8 cellular contexts compared by ENCODE assay signal in genomic region chr19:48501446-48501960, GRCh38. TPM values are rescaled to one million over a fixed set of nuclear protein-coding genes. Genes with fewer than 3 reads are reported as not detected.
DNase-seq lines count a peak whose midpoint lies in the region; ATAC-seq, FAIRE-seq and TF ChIP-seq lines count a peak whose summit lies in the region.

No MANE protein-coding gene starts in this region.

- H3K9me2 ChIP-seq in Karpas-422 (replicated peaks; ENCODE audit: insufficient read depth, low read length) = no peaks in the 10 kb centered on the region

- H4K8ac ChIP-seq in mesenchymal stem cell (ENCODE audit: low read length) = peak overlapping the region; percentile 74

- no peaks in the 10 kb centered on the region for H4K20me1 ChIP-seq in Karpas-422 (ENCODE audit: insufficient read depth, low read depth, low read length)
- H4K20me1 ChIP-seq in K562 (replicated peaks; ENCODE audit: control insufficient read depth, insufficient read depth, low read length) = no peaks in the 10 kb centered on the region

- H3K9ac ChIP-seq in Karpas-422 (ENCODE audit: low read length) (no peak overlapping the region), K562 (ENCODE audit: insufficient read depth in 1 of 2, low read depth in 2 of 2, low read length in 2 of 2) (peak overlapping the region; percentile 53 to 94), mesenchymal stem cell (ENCODE audit: low read length) (no peak overlapping the region)

- H3K27ac Mint-ChIP-seq in CD8-positive, alpha-beta memory T cell = peak overlapping the region in 3 of 8 donors; percentile 58 to 87 (median 64)
- H3K27ac Mint-ChIP-seq in chondrocyte (ENCODE audit: unreplicated experiment) = no peak overlapping the region

- H3K27me3 ChIP-seq in CD8-positive, alpha-beta memory T cell (ENCODE audit: insufficient read depth, low read length, poor library complexity, severe bottlenecking) = no peaks in the 10 kb centered on the region
- H3K27me3 ChIP-seq in Karpas-422 (ENCODE audit: low read length) (no peaks in the 10 kb centered on the region), K562 (ENCODE audit: control insufficient read depth in 2 of 2, insufficient read depth in 2 of 2, low read length in 2 of 2) (no peaks in the 10 kb centered on the region), mesenchymal stem cell (ENCODE audit: control insufficient read depth in 1 of 2, insufficient read depth in 1 of 2, low read length in 2 of 2) (peaks cover 21 to 42% of the 10 kb centered on the region in 2 experiments)

- H3K18ac ChIP-seq in mesenchymal stem cell (ENCODE audit: low read depth in 1 of 2, low read length in 2 of 2) = peak overlapping the region; percentile 44 to 82

- no peak; the same call in 1 of the 2 replicates for TF ChIP-seq EP300 in K562 (IDR thresholded peaks at IDR 0.05; ENCODE audit: low read length)

- H3K9me3 Mint-ChIP-seq in CD8-positive, alpha-beta memory T cell = no peaks in the 10 kb centered on the region
- H3K9me3 Mint-ChIP-seq in chondrocyte (ENCODE audit: low read depth) = no peaks in the 10 kb centered on the region

- TF ChIP-seq RAD21 in K562 (CRISPR knock-in tag; conservative IDR thresholded peaks at IDR 0.05 in 1 of 2, IDR thresholded peaks at IDR 0.05 in 1 of 2) = no peak

- H3K36me3 Mint-ChIP-seq in CD8-positive, alpha-beta memory T cell = peaks cover 0 to 7% (median 0%) of the 10 kb centered on the region in 3 donors
- no peaks in the 10 kb centered on the region for H3K36me3 Mint-ChIP-seq in chondrocyte (ENCODE audit: low read depth)

- peak overlapping the region in 1 of 2 experiments; percentile 21 for H2BK12ac ChIP-seq in mesenchymal stem cell (ENCODE audit: low read length in 2 of 2)

- TF ChIP-seq CTCF in K562 (IDR thresholded peaks at IDR 0.05 in 2 of 3, conservative IDR thresholded peaks at IDR 0.05 in 1 of 3; ENCODE audit: insufficient read depth in 2 of 3, low read depth in 1 of 3, low read length in 3 of 3) (0 out of 6 replicates have a peak, but pooled peaks of 1 of the 3 experiments have one; percentile 10), chondrocyte (IDR thresholded peaks at IDR 0.05) (no peak)

- H3K14ac ChIP-seq in mesenchymal stem cell (ENCODE audit: low read length in 2 of 2) = peak overlapping the region in 1 of 2 experiments; percentile 19

- H2BK120ac ChIP-seq in mesenchymal stem cell (ENCODE audit: low read depth, low read length) = no peak overlapping the region

- peaks cover 5 to 20% (median 11%) of the 10 kb centered on the region in 3 donors for H3K4me1 Mint-ChIP-seq in CD8-positive, alpha-beta memory T cell
- H3K4me1 Mint-ChIP-seq in chondrocyte (ENCODE audit: low read depth) = peaks cover 7% of the 10 kb centered on the region

- H2BK15ac ChIP-seq in mesenchymal stem cell (ENCODE audit: low read depth, poor library complexity, severe bottlenecking) = peak overlapping the region; percentile 26

- peak; percentile 91 for ATAC-seq in K562
- ATAC-seq in GM18907 (IDR thresholded peaks at IDR 0.05; ENCODE audit: unreplicated experiment) = no peak

- H3K4me1 ChIP-seq in CD8-positive, alpha-beta memory T cell (ENCODE audit: insufficient read depth, low read length) = peaks cover 7% of the 10 kb centered on the region
- H3K4me1 ChIP-seq in Karpas-422 (ENCODE audit: low read length) (peaks cover 10% of the 10 kb centered on the region), K562 (replicated peaks in 1 of 2; ENCODE audit: control insufficient read depth in 2 of 2, insufficient read depth in 2 of 2, low read length in 2 of 2) (peaks cover 10 to 50% of the 10 kb centered on the region in 2 experiments; a peak in 4 of 5 replicates), mesenchymal stem cell (ENCODE audit: control insufficient read depth, insufficient read depth, low read depth, low read length) (peaks cover 14% of the 10 kb centered on the region)

- peaks cover 8 to 11% of the 10 kb centered on the region in 2 donors for H3K27me3 Mint-ChIP-seq in CD8-positive, alpha-beta memory T cell
- peaks cover 15% of the 10 kb centered on the region for H3K27me3 Mint-ChIP-seq in chondrocyte (ENCODE audit: low read depth)

- TF ChIP-seq POLR2A in K562 (conservative IDR thresholded peaks at IDR 0.05) = peak; percentile 80

- H3K23ac ChIP-seq in mesenchymal stem cell (ENCODE audit: low read length in 2 of 2) = peak overlapping the region in 1 of 2 experiments; percentile 89

- no peak overlapping the region for H2AK5ac ChIP-seq in mesenchymal stem cell (ENCODE audit: low read length, severe bottlenecking)

- no peak overlapping the region for H2BK5ac ChIP-seq in mesenchymal stem cell (ENCODE audit: low read depth, low read length, poor library complexity, severe bottlenecking)

- peak overlapping the region in 6 of 7 donors; percentile 53 to 75 (median 70) for H3K4me3 Mint-ChIP-seq in CD8-positive, alpha-beta memory T cell
- no peak overlapping the region for H3K4me3 Mint-ChIP-seq in chondrocyte (ENCODE audit: unreplicated experiment)

- in situ Hi-C loops in K562 (cut with MboI) = no loop called here

- POLR2A ChIA-PET in CD8-positive, alpha-beta memory T cell (lab: Charles Lee) = interaction anchor here (0.6 kb wide), 1 partner anchor 137 kb away, joined by 3 read pairs; no protein-coding TSS in a partner anchor
- POLR2A ChIA-PET in K562 (lab: Yijun Ruan, JAX) = interaction anchor here (0.5 to 1.5 kb wide), 6 partner anchors 22 to 122 kb away, joined by 3 to 10 read pairs (median 4); no protein-coding TSS in a partner anchor

- CTCF ChIA-PET in CD8-positive, alpha-beta memory T cell (lab: Charles Lee) = interaction anchor here (1.8 kb wide), 1 partner anchor 12 kb away, joined by 6 read pairs; no protein-coding TSS in a partner anchor
- CTCF ChIA-PET in K562 (lab: Yijun Ruan, JAX; ENCODE audit: low intra/inter-chr PET ratio) = no interaction called here

- no peaks in the 10 kb centered on the region for H3K9me3 ChIP-seq in CD8-positive, alpha-beta memory T cell (ENCODE audit: low read length)
- H3K9me3 ChIP-seq in Karpas-422 (ENCODE audit: low read length) (no peaks in the 10 kb centered on the region), K562 (replicated peaks; ENCODE audit: control insufficient read depth, insufficient read depth, low read depth, low read length) (no peaks in the 10 kb centered on the region), mesenchymal stem cell (ENCODE audit: control insufficient read depth, low read length) (no peaks in the 10 kb centered on the region)

- no peaks in the 10 kb centered on the region for H3K79me1 ChIP-seq in mesenchymal stem cell (replicated peaks; ENCODE audit: low read length, poor library complexity, severe bottlenecking)

- peak overlapping the region in 1 of 2 experiments; percentile 35 for H3K4ac ChIP-seq in mesenchymal stem cell (ENCODE audit: low read depth in 1 of 2, low read length in 2 of 2)

- FAIRE-seq in K562 (lab: Jason Lieb, UNC) = peak; percentile 99

- BruUV-seq in K562 (replicated peaks; lab: Mats Ljungman, UMichigan) = no TSS peak

- peak overlapping the region; percentile 34 for H3K4me3 ChIP-seq in CD8-positive, alpha-beta memory T cell (ENCODE audit: low read length)
- H3K4me3 ChIP-seq in Karpas-422 (ENCODE audit: low read length) = peak overlapping the region; percentile 0; the same call in 1 of the 2 replicates
- H3K4me3 ChIP-seq in K562 = peak overlapping the region; percentile 51
- no peak overlapping the region for H3K4me3 ChIP-seq in mesenchymal stem cell (ENCODE audit: insufficient read depth in 1 of 2, low read depth in 1 of 2, low read length in 2 of 2)

- H2AFZ ChIP-seq in Karpas-422 (ENCODE audit: low read length) (no peak overlapping the region), K562 (ENCODE audit: low read depth, low read length) (peak overlapping the region; percentile 95), mesenchymal stem cell (ENCODE audit: low read depth, low read length) (no peak overlapping the region)

- DNase-seq in CD8-positive, alpha-beta memory T cell = peak in 3 of 5 donors; percentile 37 to 67 (median 43)
- DNase-seq in Karpas-422 (no peak), SHP77 (lab: John Stamatoyannopoulos, UW) (peak; percentile 71 to 73), K562 (ENCODE audit: extremely low read depth in 1 of 4, low spot score in 3 of 4) (peak; percentile 90 to 94 (median 93)), mesenchymal stem cell (no peak), NK-92 (lab: John Stamatoyannopoulos, UW; ENCODE audit: unreplicated experiment) (no peak), chondrocyte (ENCODE audit: low spot score) (no peak)

- peaks cover 3% of the 10 kb centered on the region for H3K9me1 ChIP-seq in K562 (ENCODE audit: control insufficient read depth, insufficient read depth, low read length)

- no peaks in the 10 kb centered on the region for H3K79me2 ChIP-seq in Karpas-422 (ENCODE audit: low read length)
- H3K79me2 ChIP-seq in K562 (ENCODE audit: control insufficient read depth, insufficient read depth, low read length) = peaks cover 7% of the 10 kb centered on the region; the same call in 2 of the 3 replicates

- intact Hi-C loops in K562 (cut with micrococcal nuclease) = loop anchor here (5.0 kb wide), 1 partner anchor 169 kb away; no protein-coding TSS in a partner anchor

- 0% methylated on average over 5 of the region's 17 CpGs for WGBS in K562 (ENCODE audit: insufficient coverage, low coverage, missing lambda C conversion rate)
- 8% methylated on average over 17 of the region's 17 CpGs for WGBS in mesenchymal stem cell

- H3K36me3 ChIP-seq in CD8-positive, alpha-beta memory T cell (ENCODE audit: insufficient read depth, low read length) = no peaks in the 10 kb centered on the region
- H3K36me3 ChIP-seq in Karpas-422 (ENCODE audit: insufficient read depth, low read length) (no peaks in the 10 kb centered on the region), K562 (ENCODE audit: control insufficient read depth, insufficient read depth, low read length) (peaks cover 3% of the 10 kb centered on the region; the same call in 1 of the 3 replicates), mesenchymal stem cell (ENCODE audit: control insufficient read depth in 1 of 2, insufficient read depth in 2 of 2, low read depth in 1 of 2, low read length in 2 of 2) (no peaks in the 10 kb centered on the region)

- H3K4me2 ChIP-seq in Karpas-422 (ENCODE audit: low read depth, low read length, poor library complexity, severe bottlenecking) (peak overlapping the region; percentile 6), K562 (ENCODE audit: insufficient read depth, low read length) (peak overlapping the region; percentile 85), mesenchymal stem cell (ENCODE audit: low read length, poor library complexity, severe bottlenecking) (no peak overlapping the region)

- peak overlapping the region; percentile 70 for H4K91ac ChIP-seq in mesenchymal stem cell (ENCODE audit: low read length)

- peak overlapping the region; percentile 51 for H3K27ac ChIP-seq in CD8-positive, alpha-beta memory T cell (ENCODE audit: low read depth, low read length)
- no peak overlapping the region for H3K27ac ChIP-seq in Karpas-422 (ENCODE audit: low read length)
- peak overlapping the region; percentile 73 for H3K27ac ChIP-seq in K562 (ENCODE audit: extremely low read depth, low read depth, low read length)
- no peak overlapping the region for H3K27ac ChIP-seq in mesenchymal stem cell (ENCODE audit: low read length, poor library complexity, severe bottlenecking)

RNA-seq across cellular contexts. Expression of gene LMTK3, which starts 10.1 kb away (rescaled TPM):
- 1 to 10 TPM; 4.6 to 4.7 TPM for total RNA-seq in CD8-positive, alpha-beta memory T cell
- not detected for polyA plus RNA-seq in CD8-positive, alpha-beta memory T cell
- 0.54 TPM in 1 of 2 replicates, not detected in the other for total RNA-seq in Karpas-422 (2014; rRNA removed; shearing (Covaris generic); ENCODE audit: low replicate concordance)
- 1.5 and 3.5 TPM in 2 replicates for total RNA-seq in K562 (2011; cell fraction: chromatin; rRNA removed; ENCODE audit: low replicate concordance)
- 3.8 and 4.1 TPM in 2 replicates for total RNA-seq in K562 (2011; cell fraction: nucleolus; rRNA removed)
- total RNA-seq in K562 (2011; cell fraction: nucleoplasm; rRNA removed) = 1.5 and 2.4 TPM in 2 replicates
- total RNA-seq in K562 (2014; rRNA removed) (4.9 and 5.1 TPM in 2 replicates), K562 (2014; rRNA removed; fragmentation: Illumina TruSeq; extraction: Trizol) (0.45 and 0.76 TPM in 2 replicates), K562 (2015; rRNA removed; fragmentation: Illumina TruSeq; extraction: Trizol) (2.0 and 2.5 TPM in 2 replicates), K562 (2021) (10.2 and 12.3 TPM in 2 replicates), chondrocyte (0.48 to 0.67 TPM (median 0.54 TPM) in 3 replicates)
- polyA plus RNA-seq in K562 (2011; rRNA removed) (0.35 and 0.66 TPM in 2 replicates), K562 (2014; fragmentation: Illumina TruSeq; extraction: Trizol) (1.1 and 2.1 TPM in 2 replicates), K562 (2014; fragmentation: Nextera tagmentation; extraction: Ambion mirVana) (not detected), K562 (2014; rRNA removed) (2.8 and 3.3 TPM in 2 replicates)
- 0.53 and 1.7 TPM in 2 replicates for polyA plus RNA-seq in K562 (2011; cell fraction: cytosol; rRNA removed)
- polyA plus RNA-seq in K562 (2011; cell fraction: nucleus; rRNA removed) = 1.5 and 2.7 TPM in 2 replicates
- polyA plus RNA-seq in K562 (2012) = 3.7 and 4.7 TPM in 2 replicates
- 0.14 and 0.15 TPM in 2 replicates for polyA minus RNA-seq in K562 (2011; rRNA and poly(A)+ RNA removed)
- 2.3 and 3.2 TPM in 2 replicates for polyA minus RNA-seq in K562 (2011; cell fraction: cytosol; rRNA and poly(A)+ RNA removed)
- polyA minus RNA-seq in K562 (2011; cell fraction: nucleus; rRNA and poly(A)+ RNA removed) = 1.1 and 1.2 TPM in 2 replicates
- 0.66 TPM for polyA plus RNA-seq in mesenchymal stem cell (2013, experiment 1 of 2)
- 0.55 TPM for polyA plus RNA-seq in mesenchymal stem cell (2013, experiment 2 of 2)

RNA-seq across cellular contexts. Expression of gene CYTH2, which starts 32.3 kb away (rescaled TPM):
- 10 to 100 TPM; 30.7 to 33.3 TPM for total RNA-seq in CD8-positive, alpha-beta memory T cell
- polyA plus RNA-seq in CD8-positive, alpha-beta memory T cell = 34.8 TPM
- total RNA-seq in Karpas-422 (2014; rRNA removed; shearing (Covaris generic); ENCODE audit: low replicate concordance) = 32.5 and 60.4 TPM in 2 replicates
- total RNA-seq in K562 (2011; cell fraction: chromatin; rRNA removed; ENCODE audit: low replicate concordance) = 79.5 and 196 TPM in 2 replicates
- total RNA-seq in K562 (2011; cell fraction: nucleolus; rRNA removed) = 87.7 and 88.8 TPM in 2 replicates
- 87.0 and 108 TPM in 2 replicates for total RNA-seq in K562 (2011; cell fraction: nucleoplasm; rRNA removed)
- total RNA-seq in K562 (2014; rRNA removed) (31.8 and 34.9 TPM in 2 replicates), K562 (2014; rRNA removed; fragmentation: Illumina TruSeq; extraction: Trizol) (14.7 and 15.9 TPM in 2 replicates), K562 (2015; rRNA removed; fragmentation: Illumina TruSeq; extraction: Trizol) (19.3 and 20.3 TPM in 2 replicates), K562 (2021) (37.8 and 43.8 TPM in 2 replicates), chondrocyte (68.7 to 76.7 TPM (median 69.9 TPM) in 3 replicates)
- polyA plus RNA-seq in K562 (2011; rRNA removed) (23.8 and 34.3 TPM in 2 replicates), K562 (2014; fragmentation: Illumina TruSeq; extraction: Trizol) (31.5 and 33.7 TPM in 2 replicates), K562 (2014; fragmentation: Nextera tagmentation; extraction: Ambion mirVana) (1 to 10 TPM; 1.8 to 4.0 TPM), K562 (2014; rRNA removed) (38.1 and 45.2 TPM in 2 replicates)
- 28.3 and 30.8 TPM in 2 replicates for polyA plus RNA-seq in K562 (2011; cell fraction: cytosol; rRNA removed)
- 96.2 and 120 TPM in 2 replicates for polyA plus RNA-seq in K562 (2011; cell fraction: nucleus; rRNA removed)
- polyA plus RNA-seq in K562 (2012) = 34.7 and 66.7 TPM in 2 replicates
- 22.5 and 23.2 TPM in 2 replicates for polyA minus RNA-seq in K562 (2011; rRNA and poly(A)+ RNA removed)
- 13.0 and 20.7 TPM in 2 replicates for polyA minus RNA-seq in K562 (2011; cell fraction: cytosol; rRNA and poly(A)+ RNA removed)
- 33.0 and 46.9 TPM in 2 replicates for polyA minus RNA-seq in K562 (2011; cell fraction: nucleus; rRNA and poly(A)+ RNA removed)
- 47.7 TPM for polyA plus RNA-seq in mesenchymal stem cell (2013, experiment 1 of 2)
- polyA plus RNA-seq in mesenchymal stem cell (2013, experiment 2 of 2) = 45.1 TPM

RNA-seq across cellular contexts. Expression of gene KCNJ14, which starts 46.1 kb away (rescaled TPM):
- 1 to 10 TPM; 1.8 to 2.0 TPM for total RNA-seq in CD8-positive, alpha-beta memory T cell
- polyA plus RNA-seq in CD8-positive, alpha-beta memory T cell = 0.12 TPM
- 0.69 and 1.1 TPM in 2 replicates for total RNA-seq in Karpas-422 (2014; rRNA removed; shearing (Covaris generic); ENCODE audit: low replicate concordance)
- total RNA-seq in K562 (2011; cell fraction: chromatin; rRNA removed; ENCODE audit: low replicate concordance) = 5.6 and 11.8 TPM in 2 replicates
- total RNA-seq in K562 (2011; cell fraction: nucleolus; rRNA removed) = 6.8 and 8.0 TPM in 2 replicates
- 6.1 and 6.6 TPM in 2 replicates for total RNA-seq in K562 (2011; cell fraction: nucleoplasm; rRNA removed)
- total RNA-seq in K562 (2014; rRNA removed) = 0.18 and 0.41 TPM in 2 replicates
- total RNA-seq in K562 (2014; rRNA removed; fragmentation: Illumina TruSeq; extraction: Trizol) = 0.45 and 0.47 TPM in 2 replicates
- 0.76 and 0.94 TPM in 2 replicates for total RNA-seq in K562 (2015; rRNA removed; fragmentation: Illumina TruSeq; extraction: Trizol)
- total RNA-seq in K562 (2021) = 1.4 and 1.6 TPM in 2 replicates
- polyA plus RNA-seq in K562 (2011; rRNA removed) = 0.54 and 0.74 TPM in 2 replicates
- polyA plus RNA-seq in K562 (2011; cell fraction: cytosol; rRNA removed) = 0.37 and 0.38 TPM in 2 replicates
- polyA plus RNA-seq in K562 (2011; cell fraction: nucleus; rRNA removed) = 2.4 and 2.6 TPM in 2 replicates
- polyA plus RNA-seq in K562 (2012) = 0.52 and 0.83 TPM in 2 replicates
- 0.46 and 0.49 TPM in 2 replicates for polyA plus RNA-seq in K562 (2014; fragmentation: Illumina TruSeq; extraction: Trizol)
- polyA plus RNA-seq in K562 (2014; fragmentation: Nextera tagmentation; extraction: Ambion mirVana) = under 1 TPM; 0.15 to 0.38 TPM
- 0.59 and 1.2 TPM in 2 replicates for polyA plus RNA-seq in K562 (2014; rRNA removed)
- 0.91 and 1.2 TPM in 2 replicates for polyA minus RNA-seq in K562 (2011; rRNA and poly(A)+ RNA removed)
- 1.0 and 1.3 TPM in 2 replicates for polyA minus RNA-seq in K562 (2011; cell fraction: cytosol; rRNA and poly(A)+ RNA removed)
- 0.89 and 1.3 TPM in 2 replicates for polyA minus RNA-seq in K562 (2011; cell fraction: nucleus; rRNA and poly(A)+ RNA removed)
- 0.25 TPM for polyA plus RNA-seq in mesenchymal stem cell (2013, experiment 1 of 2)
- 0.21 TPM for polyA plus RNA-seq in mesenchymal stem cell (2013, experiment 2 of 2)
- 0.90 to 1.1 TPM (median 0.95 TPM) in 3 replicates for total RNA-seq in chondrocyte

RNA-seq across cellular contexts. Expression of gene SULT2B1, which starts 50.5 kb away (rescaled TPM):
- not detected for total RNA-seq in CD8-positive, alpha-beta memory T cell
- polyA plus RNA-seq in CD8-positive, alpha-beta memory T cell = not detected
- total RNA-seq in Karpas-422 (2014; rRNA removed; shearing (Covaris generic); ENCODE audit: low replicate concordance) = not detected in 2 replicates
- not detected in 2 replicates for total RNA-seq in K562 (2011; cell fraction: chromatin; rRNA removed; ENCODE audit: low replicate concordance)
- total RNA-seq in K562 (2011; cell fraction: nucleolus; rRNA removed) = not detected in 2 replicates
- total RNA-seq in K562 (2011; cell fraction: nucleoplasm; rRNA removed) = 0.37 TPM in 1 of 2 replicates, not detected in the other
- total RNA-seq in K562 (2014; rRNA removed) = 0.37 and 0.54 TPM in 2 replicates
- total RNA-seq in K562 (2014; rRNA removed; fragmentation: Illumina TruSeq; extraction: Trizol) = 0.22 TPM in 1 of 2 replicates, not detected in the other
- 0.26 TPM in 1 of 2 replicates, not detected in the other for total RNA-seq in K562 (2015; rRNA removed; fragmentation: Illumina TruSeq; extraction: Trizol)
- total RNA-seq in K562 (2021) = 0.42 and 0.62 TPM in 2 replicates
- polyA plus RNA-seq in K562 (2011; rRNA removed) = 0.38 and 0.46 TPM in 2 replicates
- polyA plus RNA-seq in K562 (2011; cell fraction: cytosol; rRNA removed) = 0.37 and 1.5 TPM in 2 replicates
- 0.10 and 0.14 TPM in 2 replicates for polyA plus RNA-seq in K562 (2011; cell fraction: nucleus; rRNA removed)
- 0.53 and 1.2 TPM in 2 replicates for polyA plus RNA-seq in K562 (2012)
- 0.09 and 0.28 TPM in 2 replicates for polyA plus RNA-seq in K562 (2014; fragmentation: Illumina TruSeq; extraction: Trizol)
- polyA plus RNA-seq in K562 (2014; fragmentation: Nextera tagmentation; extraction: Ambion mirVana) = under 1 TPM in 1 of 2 experiments, not detected in 1; 0.14 TPM
- 0.11 and 0.32 TPM in 2 replicates for polyA plus RNA-seq in K562 (2014; rRNA removed)
- polyA minus RNA-seq in K562 (2011; rRNA and poly(A)+ RNA removed) = 0.30 TPM in 1 of 2 replicates, not detected in the other
- polyA minus RNA-seq in K562 (2011; cell fraction: cytosol; rRNA and poly(A)+ RNA removed) = not detected in 2 replicates
- polyA minus RNA-seq in K562 (2011; cell fraction: nucleus; rRNA and poly(A)+ RNA removed) = not detected in 2 replicates
- polyA plus RNA-seq in mesenchymal stem cell (2013, experiment 1 of 2) = 0.83 TPM
- polyA plus RNA-seq in mesenchymal stem cell (2013, experiment 2 of 2) = 0.70 TPM
- total RNA-seq in chondrocyte = 0.22 TPM in 1 of 3 replicates, not detected in the others

RNA-seq across cellular contexts. Expression of gene GRWD1, which starts 55.7 kb away (rescaled TPM):
- total RNA-seq in CD8-positive, alpha-beta memory T cell = 100 to 1,000 TPM; 105 to 107 TPM
- polyA plus RNA-seq in CD8-positive, alpha-beta memory T cell = 45.6 TPM
- total RNA-seq in Karpas-422 (2014; rRNA removed; shearing (Covaris generic); ENCODE audit: low replicate concordance) = 15.9 and 22.2 TPM in 2 replicates
- total RNA-seq in K562 (2011; cell fraction: chromatin; rRNA removed; ENCODE audit: low replicate concordance) = 26.3 and 57.2 TPM in 2 replicates
- 42.0 and 43.3 TPM in 2 replicates for total RNA-seq in K562 (2011; cell fraction: nucleolus; rRNA removed)
- 29.6 and 33.7 TPM in 2 replicates for total RNA-seq in K562 (2011; cell fraction: nucleoplasm; rRNA removed)
- 44.0 and 48.7 TPM in 2 replicates for total RNA-seq in K562 (2014; rRNA removed)
- total RNA-seq in K562 (2014; rRNA removed; fragmentation: Illumina TruSeq; extraction: Trizol) = 20.4 and 21.2 TPM in 2 replicates
- 47.2 and 50.6 TPM in 2 replicates for total RNA-seq in K562 (2015; rRNA removed; fragmentation: Illumina TruSeq; extraction: Trizol)
- total RNA-seq in K562 (2021) = 87.2 and 88.2 TPM in 2 replicates
- polyA plus RNA-seq in K562 (2011; rRNA removed) = 22.2 and 22.4 TPM in 2 replicates
- polyA plus RNA-seq in K562 (2011; cell fraction: cytosol; rRNA removed) = 20.0 and 52.3 TPM in 2 replicates
- polyA plus RNA-seq in K562 (2011; cell fraction: nucleus; rRNA removed) = 13.5 and 20.7 TPM in 2 replicates
- 26.6 and 47.2 TPM in 2 replicates for polyA plus RNA-seq in K562 (2012)
- polyA plus RNA-seq in K562 (2014; fragmentation: Illumina TruSeq; extraction: Trizol) = 24.5 and 44.3 TPM in 2 replicates
- 1 to 10 TPM; 1.5 to 2.6 TPM for polyA plus RNA-seq in K562 (2014; fragmentation: Nextera tagmentation; extraction: Ambion mirVana)
- 51.4 and 55.4 TPM in 2 replicates for polyA plus RNA-seq in K562 (2014; rRNA removed)
- 11.4 and 14.9 TPM in 2 replicates for polyA minus RNA-seq in K562 (2011; rRNA and poly(A)+ RNA removed)
- polyA minus RNA-seq in K562 (2011; cell fraction: cytosol; rRNA and poly(A)+ RNA removed) = 25.1 and 33.2 TPM in 2 replicates
- polyA minus RNA-seq in K562 (2011; cell fraction: nucleus; rRNA and poly(A)+ RNA removed) = 12.3 and 17.1 TPM in 2 replicates
- polyA plus RNA-seq in mesenchymal stem cell (2013, experiment 1 of 2) = 10.0 TPM
- 9.0 TPM for polyA plus RNA-seq in mesenchymal stem cell (2013, experiment 2 of 2)
- total RNA-seq in chondrocyte = 20.7 to 31.8 TPM (median 23.6 TPM) in 3 replicates

Comparison
In these comparisons a context has a peak if more than half of its experiments do, and no peak if none do; other contexts are left out.
1. DNase-seq: peak in CD8-positive, alpha-beta memory T cell (3 of 5), SHP77 (2 of 2) and K562 (4 of 4); none in Karpas-422 (single experiment), mesenchymal stem cell (single experiment), NK-92 (single experiment) and chondrocyte (single experiment).
2. H3K27ac ChIP-seq: peak in CD8-positive, alpha-beta memory T cell (single experiment) and K562 (single experiment); none in Karpas-422 (single experiment) and mesenchymal stem cell (single experiment).
3. H3K4me3 ChIP-seq: peak in CD8-positive, alpha-beta memory T cell (single experiment), Karpas-422 (single experiment) and K562 (single experiment); none in mesenchymal stem cell (0 of 2).
4. H3K9ac ChIP-seq: peak in K562 (2 of 2); none in Karpas-422 (single experiment) and mesenchymal stem cell (single experiment).